In genomic region chr4:5500165-5500564, GRCh38 we compare ENCODE assay signal across 21 cellular contexts.
A peak's percentile ranks its signal among the peaks of the same experiment; 100 is the strongest.
DNase-seq lines count a peak whose midpoint lies in the region; TF ChIP-seq lines count a peak whose summit lies in the region.
"Had no signal": no experiment of that assay in that cellular context is flagged by ENCODE, and none has a peak within 500 bp of the region (broad histone marks: within the 10 kb centered on the region; RNA-seq: fewer than 3 reads in every experiment).

No MANE protein-coding gene starts in this region.

- peak; percentile 55 for DNase-seq in DMS53 (lab: John Stamatoyannopoulos, UW)
- peak; percentile 42 for DNase-seq in LHCN-M2 (ENCODE audit: low read depth)
- DNase-seq in brain microvascular endothelial cell: peak; percentile 12
- DNase-seq in hepatic stellate cell (ENCODE audit: low spot score): peak; percentile 32
- no peak for DNase-seq in NCI-H146 treated with DMSO at 0.1 percent for 48 hours (lab: John Stamatoyannopoulos, UW; ENCODE audit: unreplicated experiment)
- no peak for DNase-seq in OCI-M2 (lab: John Stamatoyannopoulos, UW; ENCODE audit: unreplicated experiment)
- DNase-seq in occipital lobe (lab: John Stamatoyannopoulos, UW): no peak
- no peak for DNase-seq in SK-N-DZ (ENCODE audit: low spot score)
- DNase-seq: activated CD4-positive, alpha-beta T cell treated with anti-CD3 and anti-CD28 coated beads, Interleukin-2, amount 50 U/mL, for 48 hours; activated gamma-delta T cell treated with Interleukin-2 at 50 U/mL for 16 hours; amniotic stem cell; CD8-positive, alpha-beta T cell; central memory CD4-positive, alpha-beta T cell; DMS79 treated with DMSO at 0.1 percent for 48 hours; dorsolateral prefrontal cortex; MM.1S; NCI-H146; NCI-H2227 treated with DMSO at 0.1 percent for 48 hours; stimulated activated CD4-positive, alpha-beta T cell treated with anti-CD3 and anti-CD28 coated beads, Interleukin-1b, Interleukin-23, amount 100 ng/mL, for 48 hours; stimulated activated naive B cell treated with anti-CD40 and anti-IgM and Interleukin-4, amounts not matched to agents 10 μg/mL and 1 μg/mL and 100 μg/mL, for 72 hours; thyroid gland had no signal

- no peak overlapping the region for H3K4me3 ChIP-seq in brain microvascular endothelial cell (ENCODE audit: low read depth, low read length)
- H3K4me3 ChIP-seq: dorsolateral prefrontal cortex, thyroid gland had no signal

- in situ Hi-C loops in brain microvascular endothelial cell (cut with HindIII; ENCODE audit: low pct_ligation_motif_present, low sequenced_read_pairs): no loop called here

- no peak for TF ChIP-seq CTCF in brain microvascular endothelial cell (IDR thresholded peaks at IDR 0.05; ENCODE audit: low read depth, low read length, missing control alignments)

- no peak overlapping the region for H3K27ac ChIP-seq in brain microvascular endothelial cell
- H3K27ac ChIP-seq: dorsolateral prefrontal cortex, thyroid gland had no signal

- no peaks in the 10 kb centered on the region for H3K27me3 ChIP-seq in brain microvascular endothelial cell (replicated peaks)
- H3K27me3 ChIP-seq: thyroid gland had no signal

- H3K36me3 ChIP-seq in brain microvascular endothelial cell (replicated peaks): no peaks in the 10 kb centered on the region
- H3K36me3 ChIP-seq: thyroid gland had no signal

Comparison
In these comparisons a context has a peak if more than half of its experiments do, and no peak if none do; other contexts are left out.
1. DNase-seq: peak in DMS53 (single experiment), LHCN-M2 (single experiment), brain microvascular endothelial cell (single experiment) and hepatic stellate cell (single experiment); none in NCI-H146 treated with DMSO at 0.1 percent for 48 hours (single experiment), OCI-M2 (single experiment), occipital lobe (single experiment) and SK-N-DZ (single experiment).